Comparison of ENCODE assay signal across 1 cellular context in genomic region chr22:35604671-35605457, GRCh38.
TF ChIP-seq lines count a peak whose summit lies in the region.

No MANE protein-coding gene starts in this region.

TF ChIP-seq in K562, 482 proteins besides CTCF, POLR2A, EP300 and RAD21 (continued from another document and continues in another):
- TF ChIP-seq ZNF384 (IDR thresholded peaks at IDR 0.05; ENCODE audit: low read depth, low read length) = 0 out of 2 replicates have a peak, but pooled peaks have one; percentile 7
- no peak for TF ChIP-seq CAMTA2 (CRISPR knock-in tag; conservative IDR thresholded peaks at IDR 0.05)
- TF ChIP-seq ZNF77 (CRISPR knock-in tag; IDR thresholded peaks at IDR 0.05) = no peak
- no peak for TF ChIP-seq C11orf30 (IDR thresholded peaks at IDR 0.05; ENCODE audit: low read depth)
- TF ChIP-seq CREM (IDR thresholded peaks at IDR 0.05; ENCODE audit: low read depth) = peak; percentile 67
- TF ChIP-seq RBM34 (IDR thresholded peaks at IDR 0.05; ENCODE audit: borderline replicate concordance, insufficient read depth, low read length) = no peak
- no peak for TF ChIP-seq MBD2 (IDR thresholded peaks at IDR 0.05; ENCODE audit: borderline replicate concordance, low read depth)
- no peak for TF ChIP-seq TCF7L2 (IDR thresholded peaks at IDR 0.05; ENCODE audit: low read depth, low read length)
- no peak for TF ChIP-seq BCL6 (CRISPR knock-in tag; IDR thresholded peaks at IDR 0.05)
- peak; percentile 55 to 65; a peak in 3 of 4 replicates for TF ChIP-seq NRF1 (conservative IDR thresholded peaks at IDR 0.05 in 1 of 2, IDR thresholded peaks at IDR 0.05 in 1 of 2)
- TF ChIP-seq ZNF280B (CRISPR knock-in tag; IDR thresholded peaks at IDR 0.05) = no peak
- peak; percentile 39; the same call in 1 of the 2 replicates for TF ChIP-seq ATF7 (IDR thresholded peaks at IDR 0.05)
- TF ChIP-seq ZEB2 (IDR thresholded peaks at IDR 0.05) = peak; percentile 44; the same call in 1 of the 2 replicates
- TF ChIP-seq JUN (IDR thresholded peaks at IDR 0.05; ENCODE audit: borderline replicate concordance, low read depth, low read length) = peak; percentile 38; the same call in 1 of the 2 replicates
- no peak for TF ChIP-seq JUN (CRISPR knock-in tag; IDR thresholded peaks at IDR 0.05; ENCODE audit: borderline replicate concordance)
- TF ChIP-seq TEAD4 (IDR thresholded peaks at IDR 0.05; ENCODE audit: low read length) = peak; percentile 36; the same call in 1 of the 2 replicates
- TF ChIP-seq TEAD4 (CRISPR knock-in tag; IDR thresholded peaks at IDR 0.05; ENCODE audit: borderline replicate concordance) = no peak
- TF ChIP-seq TAL1 (IDR thresholded peaks at IDR 0.05) = no peak
- no peak for TF ChIP-seq E2F3 (CRISPR knock-in tag; IDR thresholded peaks at IDR 0.05)
- 0 out of 2 replicates have a peak, but pooled peaks have one; percentile 26 for TF ChIP-seq MYC (IDR thresholded peaks at IDR 0.05; ENCODE audit: low read depth, low read length)
- no peak for TF ChIP-seq MYC (CRISPR knock-in tag; IDR thresholded peaks at IDR 0.05; ENCODE audit: borderline replicate concordance, low read depth)
- peak; percentile 76 for TF ChIP-seq JUND (IDR thresholded peaks at IDR 0.05; ENCODE audit: borderline replicate concordance, low read depth, low read length)
- TF ChIP-seq JUND (tag; IDR thresholded peaks at IDR 0.05; ENCODE audit: borderline replicate concordance, low read depth, low read length) = no peak; the same call in 2 of the 3 replicates
- TF ChIP-seq E4F1 (CRISPR knock-in tag; IDR thresholded peaks at IDR 0.05; ENCODE audit: borderline replicate concordance) = no peak
- TF ChIP-seq SMARCA4 (IDR thresholded peaks at IDR 0.05) = peak; percentile 47; the same call in 1 of the 2 replicates
- no peak for TF ChIP-seq NR2C2 (CRISPR knock-in tag; IDR thresholded peaks at IDR 0.05)
- TF ChIP-seq NR2C2 (tag; IDR thresholded peaks at IDR 0.05) = peak; percentile 46
- TF ChIP-seq ARID1B (IDR thresholded peaks at IDR 0.05) = peak; percentile 59; the same call in 1 of the 2 replicates
- peak; percentile 73; the same call in 1 of the 2 replicates for TF ChIP-seq SMARCE1 (IDR thresholded peaks at IDR 0.05)
- TF ChIP-seq CGGBP1 (CRISPR knock-in tag; IDR thresholded peaks at IDR 0.05) = no peak
- peak; percentile 59; the same call in 1 of the 2 replicates for TF ChIP-seq SOX6 (IDR thresholded peaks at IDR 0.05)
- TF ChIP-seq SPI1 (IDR thresholded peaks at IDR 0.05; ENCODE audit: borderline replicate concordance, low read depth, low read length) = peak; percentile 81; the same call in 1 of the 2 replicates
- TF ChIP-seq DACH1 (IDR thresholded peaks at IDR 0.05; ENCODE audit: partially characterized antibody) = no peak
- TF ChIP-seq NEUROD1 (IDR thresholded peaks at IDR 0.05; ENCODE audit: borderline replicate concordance, low read depth, low read length, partially characterized antibody) = peak; percentile 33
- no peak for TF ChIP-seq ZNF780A (CRISPR knock-in tag; IDR thresholded peaks at IDR 0.05)
- no peak for TF ChIP-seq ZBTB11 (CRISPR knock-in tag; IDR thresholded peaks at IDR 0.05)
- peak in 1 of 2 experiments; percentile 52; a peak in 1 of 4 replicates for TF ChIP-seq RCOR1 (IDR thresholded peaks at IDR 0.05; ENCODE audit: borderline replicate concordance in 1 of 2, low read depth in 2 of 2, low read length in 2 of 2)
- TF ChIP-seq TCF15 (CRISPR knock-in tag; IDR thresholded peaks at IDR 0.05) = no peak
- no peak for TF ChIP-seq HES1 (IDR thresholded peaks at IDR 0.05; ENCODE audit: low read depth)
- TF ChIP-seq USF2 (CRISPR knock-in tag; IDR thresholded peaks at IDR 0.05) = no peak
- peak; percentile 76 for TF ChIP-seq NFE2 (IDR thresholded peaks at IDR 0.05; ENCODE audit: low read depth)
- TF ChIP-seq GTF2E2 (tag; IDR thresholded peaks at IDR 0.05) = no peak
- TF ChIP-seq FOSL1 (tag; conservative IDR thresholded peaks at IDR 0.05) = peak; percentile 75
- peak; percentile 38 for TF ChIP-seq CBFA2T3 (IDR thresholded peaks at IDR 0.05)
- TF ChIP-seq SMAD1 (IDR thresholded peaks at IDR 0.05; ENCODE audit: low read depth, low read length, partially characterized antibody) = no peak
- TF ChIP-seq ASH1L (IDR thresholded peaks at IDR 0.05; ENCODE audit: borderline replicate concordance, low read depth, partially characterized antibody) = no peak
- TF ChIP-seq SMAD4 (CRISPR knock-in tag; conservative IDR thresholded peaks at IDR 0.05) = no peak
- no peak for TF ChIP-seq ZNF146 (CRISPR knock-in tag; IDR thresholded peaks at IDR 0.05; ENCODE audit: unreplicated experiment)
- TF ChIP-seq ATF3 (IDR thresholded peaks at IDR 0.05) = peak; percentile 58; the same call in 1 of the 2 replicates
- TF ChIP-seq ATF3 (CRISPR knock-in tag; conservative IDR thresholded peaks at IDR 0.05) = no peak
- peak; percentile 19; the same call in 1 of the 2 replicates for TF ChIP-seq NFIC (IDR thresholded peaks at IDR 0.05)
- TF ChIP-seq ESRRA (IDR thresholded peaks at IDR 0.05; ENCODE audit: borderline replicate concordance, low read depth) = peak; percentile 37; the same call in 1 of the 2 replicates
- peak; percentile 40; the same call in 1 of the 2 replicates for TF ChIP-seq DPF2 (IDR thresholded peaks at IDR 0.05)
